Comparison of ENCODE assay signal across 14 cellular contexts in the genomic region with DNA sequence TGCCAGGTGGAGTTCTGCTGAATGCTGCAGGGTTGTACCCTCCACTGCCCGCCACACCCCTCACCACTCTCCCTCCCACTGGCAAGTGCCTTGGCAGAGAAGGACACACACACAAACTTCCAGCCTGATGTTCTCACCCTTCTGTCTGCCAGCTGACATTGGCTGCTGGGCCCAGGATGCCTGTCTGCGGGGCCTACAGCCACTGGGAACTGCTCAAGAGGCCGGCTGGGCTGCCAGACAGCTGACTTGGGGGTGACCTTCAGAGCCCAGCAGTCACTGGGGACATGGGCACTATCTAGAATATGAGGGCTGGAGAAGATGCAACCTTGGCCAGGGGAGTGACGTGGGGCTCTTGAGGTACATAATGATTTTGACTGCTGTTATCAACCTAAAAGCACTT.
"Had no signal": no experiment of that assay in that cellular context is flagged by ENCODE, and none has a peak within 500 bp of the region (broad histone marks: within the 10 kb centered on the region; RNA-seq: fewer than 3 reads in every experiment).

No MANE protein-coding gene starts in this region.

- H3K4me3 ChIP-seq: ascending aorta, cardiac muscle cell, coronary artery had no signal

- DNase-seq: activated CD4-positive, alpha-beta memory T cell treated with anti-CD3 and anti-CD28 coated beads, Interleukin-2, amount 10 ng/mL, durations not matched to agents 7 days and 5 days; activated CD4-positive, alpha-beta T cell treated with anti-CD3 and anti-CD28 coated beads for 1 hour; activated CD8-positive, alpha-beta memory T cell treated with anti-CD3 and anti-CD28 coated beads, Interleukin-2, amount 50 U/mL, for 4 hours; activated naive CD8-positive, alpha-beta T cell treated with anti-CD3 and anti-CD28 coated beads, Interleukin-2, amount 10 ng/mL, durations not matched to agents 7 days and 5 days; activated T-cell treated with anti-CD3 and anti-CD28 coated beads, Interleukin-2, amount 50 U/mL, for 72 hours; effector CD8-positive, alpha-beta T cell; stimulated activated CD4-positive, alpha-beta T cell treated with anti-CD3 and anti-CD28 coated beads, Interleukin-4, amount 100 ng/mL, for 4 hours; stimulated activated naive CD8-positive, alpha-beta T cell treated with anti-CD3 and anti-CD28 coated beads, Interleukin-15, amount 100 ng/mL, for 72 hours; T-helper 9 cell; trophoblast cell had no signal

- H3K36me3 ChIP-seq: ascending aorta, cardiac muscle cell had no signal

- ATAC-seq: activated T-cell treated with anti-CD3 and anti-CD28 coated beads, Interleukin-2, amount 50 U/mL, for 72 hours; left lobe of liver; stimulated activated naive CD8-positive, alpha-beta T cell treated with anti-CD3 and anti-CD28 coated beads, Interleukin-15, amount 100 ng/mL, for 72 hours had no signal

- H3K9me3 ChIP-seq: ascending aorta had no signal

- H3K27me3 ChIP-seq: ascending aorta had no signal
